18 cellular contexts compared by ENCODE assay signal in genomic region chr22:35384973-35385588, GRCh38. TPM values are rescaled to one million over a fixed set of nuclear protein-coding genes. Genes with fewer than 3 reads are reported as not detected.
DNase-seq lines count a peak whose midpoint lies in the region; ATAC-seq, FAIRE-seq and TF ChIP-seq lines count a peak whose summit lies in the region.
"Had no signal": no experiment of that assay in that cellular context is flagged by ENCODE, and none has a peak within 500 bp of the region (broad histone marks: within the 10 kb centered on the region; RNA-seq: fewer than 3 reads in every experiment).

No MANE protein-coding gene starts in this region.

- CTCF ChIA-PET in A549 (lab: Yijun Ruan, JAX) (interaction anchor here (1.0 to 1.9 kb wide), 3 partner anchors 32 to 543 kb away, joined by 3 to 13 read pairs (median 9); no protein-coding TSS in a partner anchor), OCI-LY7 (lab: Charles Lee; ENCODE audit: unreplicated experiment) (no interaction called here)

- TF ChIP-seq EP300 in A549 (IDR thresholded peaks at IDR 0.05) = no peak
- TF ChIP-seq EP300 in sigmoid colon (IDR thresholded peaks at IDR 0.05) = no peak

- ATAC-seq in A549 = no peak
- ATAC-seq in activated T-cell treated with anti-CD3 and anti-CD28 coated beads, Interleukin-2, amount 50 U/mL, for 72 hours (replicated peaks in 1 of 2) = no peak
- ATAC-seq: HCT116 had no signal

- intact Hi-C loops in OCI-LY7 (cut with micrococcal nuclease; ENCODE audit: unreplicated experiment) (no loop called here), kidney (cut with DNase I) (no loop called here), sigmoid colon (cut with DNase I) (no loop called here)

- no peak for FAIRE-seq in A549 (lab: Jason Lieb, UNC)
- FAIRE-seq in kidney (lab: Jason Lieb, UNC) = no peak
- FAIRE-seq: GM19239 had no signal

- H3K27me3 ChIP-seq in neural progenitor cell = peaks cover 12% of the 10 kb centered on the region
- no peaks in the 10 kb centered on the region for H3K27me3 ChIP-seq in sigmoid colon

- H4K20me1 ChIP-seq in OCI-LY7 (ENCODE audit: insufficient read depth, low read length) (no peaks in the 10 kb centered on the region), neural progenitor cell (ENCODE audit: low read depth) (no peaks in the 10 kb centered on the region)

- H3K79me2 ChIP-seq in OCI-LY7 (ENCODE audit: insufficient read depth, low read depth, low read length) = no peaks in the 10 kb centered on the region
- H3K79me2 ChIP-seq in neural progenitor cell (ENCODE audit: low read depth) = no peaks in the 10 kb centered on the region

- H2AFZ ChIP-seq in OCI-LY7 (ENCODE audit: low read length) = peak overlapping the region; percentile 39
- no peak overlapping the region for H2AFZ ChIP-seq in neural progenitor cell (replicated peaks)

- peaks cover 25% of the 10 kb centered on the region for H3F3A ChIP-seq in neural progenitor cell (ENCODE audit: low read depth)

- H3K4me1 ChIP-seq in A549 (peaks cover 58% of the 10 kb centered on the region), OCI-LY7 (ENCODE audit: insufficient read depth, low read length, poor library complexity, severe bottlenecking) (peaks cover 25% of the 10 kb centered on the region), kidney (ENCODE audit: control insufficient read depth in 1 of 2, insufficient read depth in 1 of 2, low read depth in 1 of 2, low read length in 2 of 2) (peaks cover 6 to 9% of the 10 kb centered on the region in 2 donors), neural progenitor cell (peaks cover 16% of the 10 kb centered on the region), sigmoid colon (peaks cover 0 to 16% (median 15%) of the 10 kb centered on the region in 4 donors)

- H3K4me2 ChIP-seq in A549 (peak overlapping the region; percentile 92), OCI-LY7 (ENCODE audit: low read length) (no peak overlapping the region), neural progenitor cell (no peak overlapping the region)
- H3K4me2 ChIP-seq: KMS-11 had no signal

- H3K27ac ChIP-seq in A549 (peak overlapping the region; percentile 62 to 95), OCI-LY7 (ENCODE audit: low read depth, low read length, poor library complexity, severe bottlenecking) (no peak overlapping the region), kidney (ENCODE audit: low read depth in 2 of 2, low read length in 2 of 2) (peak overlapping the region; percentile 42 to 47), neural progenitor cell (no peak overlapping the region), sigmoid colon (no peak overlapping the region)
- H3K27ac ChIP-seq: 22Rv1, KMS-11 had no signal

- H3K36me3 Mint-ChIP-seq in neural progenitor cell = no peaks in the 10 kb centered on the region
- no peaks in the 10 kb centered on the region for H3K36me3 Mint-ChIP-seq in activated T-cell treated with anti-CD3 and anti-CD28 coated beads, Interleukin-2, amount 50 U/mL, for 72 hours (ENCODE audit: insufficient read depth in 2 of 2)

- H3K36me3 ChIP-seq in OCI-LY7 (ENCODE audit: insufficient read depth, low read length) (no peaks in the 10 kb centered on the region), kidney (ENCODE audit: control insufficient read depth in 1 of 2, insufficient read depth in 2 of 2, low read length in 2 of 2) (peaks cover 0 to 9% of the 10 kb centered on the region in 2 donors), neural progenitor cell (no peaks in the 10 kb centered on the region), sigmoid colon (peaks cover 0 to 22% (median 10%) of the 10 kb centered on the region in 4 donors)

- TF ChIP-seq POLR2A in A549 (IDR thresholded peaks at IDR 0.05; ENCODE audit: low read length) (no peak), sigmoid colon (IDR thresholded peaks at IDR 0.05) (no peak)

- no peak for TF ChIP-seq RAD21 in A549 (conservative IDR thresholded peaks at IDR 0.05 in 1 of 2, IDR thresholded peaks at IDR 0.05 in 1 of 2)

- H3K4me1 Mint-ChIP-seq in neural progenitor cell = peaks cover 17% of the 10 kb centered on the region
- H3K4me1 Mint-ChIP-seq in activated T-cell treated with anti-CD3 and anti-CD28 coated beads, Interleukin-2, amount 50 U/mL, for 72 hours (ENCODE audit: low read depth) = no peaks in the 10 kb centered on the region

- H3K9me3 ChIP-seq in A549 (no peaks in the 10 kb centered on the region), OCI-LY7 (ENCODE audit: low read length) (no peaks in the 10 kb centered on the region), kidney (ENCODE audit: control insufficient read depth in 1 of 2, low read length in 2 of 2) (no peaks in the 10 kb centered on the region), neural progenitor cell (ENCODE audit: low read depth) (no peaks in the 10 kb centered on the region), sigmoid colon (no peaks in the 10 kb centered on the region)
- H3K9me3 ChIP-seq: BLaER1 treated with 17β-estradiol and CSF1 and Interleukin-3, amounts not matched to agents 10 nM and 100 nM had no signal

- H3K9ac ChIP-seq in kidney (ENCODE audit: low read length in 2 of 2) (no peak overlapping the region), neural progenitor cell (no peak overlapping the region)
- H3K9ac ChIP-seq: KMS-11 had no signal

- no TSS peak for BruUV-seq in OCI-LY7 (replicated peaks; lab: Mats Ljungman, UMichigan)

- in situ Hi-C loops in GM13977 (cut with MboI; ENCODE audit: low pct_unique_long_range_greater_than_20kb, low sequenced_read_pairs, unreplicated experiment) = no loop called here

- H3K4me3 ChIP-seq in A549 = peak overlapping the region; percentile 79
- H3K4me3 ChIP-seq in OCI-LY7 (ENCODE audit: low read depth, low read length, poor library complexity, severe bottlenecking) = no peak overlapping the region
- peak overlapping the region; percentile 26 to 88 for H3K4me3 ChIP-seq in kidney (ENCODE audit: low read length in 2 of 2)
- no peak overlapping the region for H3K4me3 ChIP-seq in neural progenitor cell
- H3K4me3 ChIP-seq in sigmoid colon = no peak overlapping the region

- H3K9me2 ChIP-seq in OCI-LY7 (ENCODE audit: insufficient read depth, low read length) = no peaks in the 10 kb centered on the region

- H3K27me3 Mint-ChIP-seq in neural progenitor cell (ENCODE audit: insufficient read depth, low read depth) = peaks cover 19% of the 10 kb centered on the region
- H3K27me3 Mint-ChIP-seq in activated T-cell treated with anti-CD3 and anti-CD28 coated beads, Interleukin-2, amount 50 U/mL, for 72 hours (ENCODE audit: low read depth) = peaks cover 40% of the 10 kb centered on the region

- H3K9me3 Mint-ChIP-seq in neural progenitor cell = no peaks in the 10 kb centered on the region
- no peaks in the 10 kb centered on the region for H3K9me3 Mint-ChIP-seq in activated T-cell treated with anti-CD3 and anti-CD28 coated beads, Interleukin-2, amount 50 U/mL, for 72 hours

- peak overlapping the region; percentile 30 for H3K27ac Mint-ChIP-seq in neural progenitor cell
- no peak overlapping the region for H3K27ac Mint-ChIP-seq in activated T-cell treated with anti-CD3 and anti-CD28 coated beads, Interleukin-2, amount 50 U/mL, for 72 hours

- DNase-seq in A549 (ENCODE audit: low read depth in 1 of 2, low spot score in 1 of 2) (no peak), OCI-LY7 (ENCODE audit: low spot score) (no peak), kidney (no peak), neural progenitor cell (ENCODE audit: low spot score) (no peak), GM13977 (ENCODE audit: low spot score) (no peak), sigmoid colon (no peak), occipital lobe (lab: John Stamatoyannopoulos, UW) (no peak)
- no peak for DNase-seq in activated T-cell treated with anti-CD3 and anti-CD28 coated beads, Interleukin-2, amount 50 U/mL, for 72 hours
- DNase-seq: GF-D8, NCI-H1092, NCI-H146, NCI-H2081, NCI-H510A had no signal

- TF ChIP-seq CTCF in A549 (IDR thresholded peaks at IDR 0.05) (no peak), OCI-LY7 (conservative IDR thresholded peaks at IDR 0.05; ENCODE audit: low read length) (no peak), kidney (IDR thresholded peaks at IDR 0.05; ENCODE audit: borderline replicate concordance, extremely low read depth, insufficient read depth) (no peak), neural progenitor cell (IDR thresholded peaks at IDR 0.05) (no peak), GM13977 (IDR thresholded peaks at IDR 0.05; ENCODE audit: extremely low read depth, insufficient read depth, missing control alignments) (no peak), sigmoid colon (IDR thresholded peaks at IDR 0.05) (no peak)

- POLR2A ChIA-PET in A549 (lab: Yijun Ruan, JAX) (interaction anchor here (0.5 to 1.0 kb wide), 4 partner anchors 8 to 34 kb away, joined by 3 to 7 read pairs (median 4); no protein-coding TSS in a partner anchor), OCI-LY7 (lab: Charles Lee) (interaction anchor here (0.7 to 1.1 kb wide), 2 partner anchors 17 to 185 kb away, joined by 3 to 7 read pairs; no protein-coding TSS in a partner anchor)

- H3K4me3 Mint-ChIP-seq in neural progenitor cell = peak overlapping the region; percentile 19
- no peak overlapping the region for H3K4me3 Mint-ChIP-seq in activated T-cell treated with anti-CD3 and anti-CD28 coated beads, Interleukin-2, amount 50 U/mL, for 72 hours

- 79% methylated on average over 6 of the region's 6 CpGs for WGBS in A549 (ENCODE audit: missing lambda C conversion rate)
- 69 to 75% methylated on average over 6 of the region's 6 CpGs for WGBS in sigmoid colon, 2 donors

RNA-seq across cellular contexts. Expression of gene HMOX1, which starts 4.2 kb away (rescaled TPM):
- polyA plus RNA-seq in A549 (2011; rRNA removed) = 97.7 and 129 TPM in 2 replicates
- 295 and 372 TPM in 2 replicates for polyA plus RNA-seq in A549 (2012; cell fraction: cytosol; rRNA removed)
- 385 and 449 TPM in 2 replicates for polyA plus RNA-seq in A549 (2012; cell fraction: nucleus; rRNA removed)
- 374 to 506 TPM (median 426 TPM) in 3 replicates for polyA plus RNA-seq in A549 (2017; fragmentation: RNase III; extraction: RNeasy Plus Mini Kit Qiagen cat#74134 plus additional on column Dnase treatment)
- 71.2 and 79.3 TPM in 2 replicates for polyA minus RNA-seq in A549 (2011; rRNA and poly(A)+ RNA removed)
- 2.2 and 2.9 TPM in 2 replicates for total RNA-seq in OCI-LY7 (2014; rRNA removed; shearing (Covaris generic))
- total RNA-seq in OCI-LY7 (2022) = 8.5 and 13.9 TPM in 2 replicates
- 37.7 TPM for total RNA-seq in kidney
- 234 TPM for polyA plus RNA-seq in kidney (ENCODE audit: insufficient read depth, low read depth, low replicate concordance)
- total RNA-seq in neural progenitor cell (ENCODE audit: low replicate concordance) = 2.4 and 6.5 TPM in 2 replicates
- 100 to 1,000 TPM in 1 of 4 donors, 10 to 100 TPM in 1, 1 to 10 TPM in 2; 5.0 to 107 (median 11.7) TPM for total RNA-seq in sigmoid colon
- 100 to 1,000 TPM in 1 of 3 donors, 10 to 100 TPM in 2; 35.5 to 138 (median 67.9) TPM for polyA plus RNA-seq in sigmoid colon
- 1.9 TPM for total RNA-seq in occipital lobe
- under 1 TPM; 0.34 to 0.76 TPM for total RNA-seq in activated T-cell treated with anti-CD3 and anti-CD28 coated beads, Interleukin-2, amount 50 U/mL, for 72 hours

RNA-seq across cellular contexts. Expression of gene MCM5, which starts 14.9 kb away (rescaled TPM):
- polyA plus RNA-seq in A549 (2011; rRNA removed) (44.5 and 50.2 TPM in 2 replicates), A549 (2017; fragmentation: RNase III; extraction: RNeasy Plus Mini Kit Qiagen cat#74134 plus additional on column Dnase treatment) (94.4 to 99.1 TPM (median 98.1 TPM) in 3 replicates), kidney (ENCODE audit: insufficient read depth, low read depth, low replicate concordance) (10.2 TPM), sigmoid colon (10 to 100 TPM in 2 of 3 donors, 1 to 10 TPM in 1; 9.9 to 42.6 (median 14.4) TPM)
- polyA plus RNA-seq in A549 (2012; cell fraction: cytosol; rRNA removed) = 111 and 131 TPM in 2 replicates
- polyA plus RNA-seq in A549 (2012; cell fraction: nucleus; rRNA removed) = 252 and 280 TPM in 2 replicates
- polyA minus RNA-seq in A549 (2011; rRNA and poly(A)+ RNA removed) = 92.2 and 97.7 TPM in 2 replicates
- total RNA-seq in OCI-LY7 (2014; rRNA removed; shearing (Covaris generic)) = 178 and 242 TPM in 2 replicates
- total RNA-seq in OCI-LY7 (2022) (360 TPM in 2 replicates), kidney (26.4 TPM), neural progenitor cell (ENCODE audit: low replicate concordance) (131 and 132 TPM in 2 replicates), sigmoid colon (10 to 100 TPM in 3 of 4 donors, 1 to 10 TPM in 1; 10.0 to 15.0 (median 12.6) TPM), occipital lobe (11.9 TPM)
- total RNA-seq in activated T-cell treated with anti-CD3 and anti-CD28 coated beads, Interleukin-2, amount 50 U/mL, for 72 hours = 100 to 1,000 TPM; 290 to 370 TPM

Comparison
In these comparisons a context has a peak if more than half of its experiments do, and no peak if none do; other contexts are left out.
1. H3K27ac ChIP-seq: peak in A549 (2 of 2) and kidney (2 of 2); none in OCI-LY7 (single experiment), neural progenitor cell (single experiment) and sigmoid colon (0 of 4).
2. H3K4me3 ChIP-seq: peak in A549 (single experiment) and kidney (2 of 2); none in OCI-LY7 (single experiment), neural progenitor cell (single experiment) and sigmoid colon (0 of 4).